1 cellular context compared by ENCODE assay signal in the genomic region with DNA sequence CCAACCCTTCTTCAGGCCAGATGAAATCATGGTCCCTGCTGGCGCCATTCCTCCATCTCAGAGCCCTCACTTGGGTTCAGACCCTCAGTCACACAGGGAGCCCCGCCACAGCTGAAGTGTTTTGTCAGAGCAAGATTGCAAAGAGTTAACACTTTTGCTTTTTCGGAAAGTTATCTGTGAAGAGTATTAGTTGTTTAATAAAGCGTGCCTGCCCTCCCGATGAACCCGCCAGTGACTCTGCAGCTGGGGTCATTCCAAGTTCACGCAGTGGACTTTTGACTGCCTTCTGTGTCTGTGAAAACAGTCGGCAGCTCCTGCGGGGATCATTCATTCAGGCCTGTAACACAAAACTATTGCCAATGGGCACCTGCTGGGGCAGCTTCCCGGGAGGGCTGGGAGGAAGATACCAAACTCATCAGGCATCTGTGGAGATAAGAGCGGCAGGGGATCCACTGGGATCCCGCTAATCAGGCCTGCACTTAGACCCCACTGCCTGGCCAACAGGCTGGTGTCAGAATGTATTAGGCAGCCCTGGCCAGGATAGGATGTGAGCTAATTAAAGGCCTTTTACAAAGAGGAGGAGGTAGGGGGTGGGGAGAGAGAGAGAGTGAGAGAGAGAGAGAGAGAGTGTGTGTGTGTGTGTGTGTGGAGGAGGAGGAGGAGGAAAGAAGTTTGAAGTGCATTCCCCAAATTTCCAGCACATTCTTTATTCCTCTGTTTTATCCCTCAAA.
TF ChIP-seq lines count a peak whose summit lies in the region.

No MANE protein-coding gene starts in this region.

TF ChIP-seq in HepG2, 621 proteins besides CTCF, POLR2A, EP300 and RAD21 (continued from another document and continues in another):
- no peak for TF ChIP-seq AFF4 (CRISPR knock-in tag; IDR thresholded peaks at IDR 0.05)
- no peak for TF ChIP-seq NFATC3 (CRISPR knock-in tag; IDR thresholded peaks at IDR 0.05)
- no peak for TF ChIP-seq CBFB (CRISPR knock-in tag; IDR thresholded peaks at IDR 0.05)
- TF ChIP-seq HOXA5 (CRISPR knock-in tag; IDR thresholded peaks at IDR 0.05), result no peak
- 0 out of 2 replicates have a peak, but pooled peaks have one; percentile 41 for TF ChIP-seq KDM3A (CRISPR knock-in tag; IDR thresholded peaks at IDR 0.05; ENCODE audit: low read depth)
- 0 out of 4 replicates have a peak, but pooled peaks of 1 of the 2 experiments have one; percentile 42 for TF ChIP-seq NR2F1 (CRISPR knock-in tag; IDR thresholded peaks at IDR 0.05)
- 0 out of 2 replicates have a peak, but pooled peaks have one; percentile 39 for TF ChIP-seq HIVEP1 (CRISPR knock-in tag; IDR thresholded peaks at IDR 0.05)
- no peak for TF ChIP-seq JUN (CRISPR knock-in tag; IDR thresholded peaks at IDR 0.05)
- no peak for TF ChIP-seq HNRNPLL (IDR thresholded peaks at IDR 0.05; ENCODE audit: low read depth, low read length, poor library complexity, severe bottlenecking)
- TF ChIP-seq MIXL1 (CRISPR knock-in tag; IDR thresholded peaks at IDR 0.05), result no peak
- TF ChIP-seq, protein P1, sequence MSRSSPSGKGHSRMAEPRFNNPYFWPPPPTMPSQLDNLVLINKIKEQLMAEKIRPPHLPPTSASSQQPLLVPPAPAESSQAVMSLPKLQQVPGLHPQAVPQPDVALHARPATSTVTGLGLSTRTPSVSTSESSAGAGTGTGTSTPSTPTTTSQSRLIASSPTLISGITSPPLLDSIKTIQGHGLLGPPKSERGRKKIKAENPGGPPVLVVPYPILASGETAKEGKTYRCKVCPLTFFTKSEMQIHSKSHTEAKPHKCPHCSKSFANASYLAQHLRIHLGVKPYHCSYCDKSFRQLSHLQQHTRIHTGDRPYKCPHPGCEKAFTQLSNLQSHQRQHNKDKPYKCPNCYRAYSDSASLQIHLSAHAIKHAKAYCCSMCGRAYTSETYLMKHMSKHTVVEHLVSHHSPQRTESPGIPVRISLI (CRISPR knock-in tag; IDR thresholded peaks at IDR 0.05; ENCODE audit: borderline replicate concordance), result no peak
- TF ChIP-seq RARA (CRISPR knock-in tag; IDR thresholded peaks at IDR 0.05), result peak; percentile 100
- no peak for TF ChIP-seq PATZ1 (CRISPR knock-in tag; IDR thresholded peaks at IDR 0.05)
- TF ChIP-seq ZFP36L1 (CRISPR knock-in tag; IDR thresholded peaks at IDR 0.05), result no peak
- no peak for TF ChIP-seq ATRX (CRISPR knock-in tag; IDR thresholded peaks at IDR 0.05; ENCODE audit: borderline replicate concordance)
- no peak for TF ChIP-seq KLF6 (CRISPR knock-in tag; IDR thresholded peaks at IDR 0.05)
- TF ChIP-seq ZNF280B (CRISPR knock-in tag; IDR thresholded peaks at IDR 0.05; ENCODE audit: borderline replicate concordance), result no peak
- TF ChIP-seq RCOR2 (CRISPR knock-in tag; IDR thresholded peaks at IDR 0.05), result no peak; the same call in 1 of the 2 replicates
- TF ChIP-seq CREBL2 (CRISPR knock-in tag; IDR thresholded peaks at IDR 0.05; ENCODE audit: borderline replicate concordance), result no peak
- no peak for TF ChIP-seq ZNF879 (CRISPR knock-in tag; IDR thresholded peaks at IDR 0.05)
- TF ChIP-seq CCDC6 (CRISPR knock-in tag; IDR thresholded peaks at IDR 0.05), result no peak
- no peak for TF ChIP-seq ZNF567 (CRISPR knock-in tag; IDR thresholded peaks at IDR 0.05; ENCODE audit: borderline replicate concordance)
- TF ChIP-seq RELA (CRISPR knock-in tag; IDR thresholded peaks at IDR 0.05), result no peak
- no peak for TF ChIP-seq ZBTB3 (CRISPR knock-in tag; IDR thresholded peaks at IDR 0.05; ENCODE audit: borderline replicate concordance, low read depth)
- peak; percentile 69 for TF ChIP-seq FOSL2 (CRISPR knock-in tag; IDR thresholded peaks at IDR 0.05)
- TF ChIP-seq ZNF256 (CRISPR knock-in tag; conservative IDR thresholded peaks at IDR 0.05), result no peak
- 0 out of 2 replicates have a peak, but pooled peaks have one; percentile 27 for TF ChIP-seq KAT7 (CRISPR knock-in tag; IDR thresholded peaks at IDR 0.05; ENCODE audit: borderline replicate concordance)
- TF ChIP-seq, protein P2, sequence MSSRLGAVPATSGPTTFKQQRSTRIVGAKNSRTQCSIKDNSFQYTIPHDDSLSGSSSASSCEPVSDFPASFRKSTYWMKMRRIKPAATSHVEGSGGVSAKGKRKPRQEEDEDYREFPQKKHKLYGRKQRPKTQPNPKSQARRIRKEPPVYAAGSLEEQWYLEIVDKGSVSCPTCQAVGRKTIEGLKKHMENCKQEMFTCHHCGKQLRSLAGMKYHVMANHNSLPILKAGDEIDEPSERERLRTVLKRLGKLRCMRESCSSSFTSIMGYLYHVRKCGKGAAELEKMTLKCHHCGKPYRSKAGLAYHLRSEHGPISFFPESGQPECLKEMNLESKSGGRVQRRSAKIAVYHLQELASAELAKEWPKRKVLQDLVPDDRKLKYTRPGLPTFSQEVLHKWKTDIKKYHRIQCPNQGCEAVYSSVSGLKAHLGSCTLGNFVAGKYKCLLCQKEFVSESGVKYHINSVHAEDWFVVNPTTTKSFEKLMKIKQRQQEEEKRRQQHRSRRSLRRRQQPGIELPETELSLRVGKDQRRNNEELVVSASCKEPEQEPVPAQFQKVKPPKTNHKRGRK (CRISPR knock-in tag; IDR thresholded peaks at IDR 0.05), result peak; percentile 48; the same call in 1 of the 2 replicates
- TF ChIP-seq, protein P3, sequence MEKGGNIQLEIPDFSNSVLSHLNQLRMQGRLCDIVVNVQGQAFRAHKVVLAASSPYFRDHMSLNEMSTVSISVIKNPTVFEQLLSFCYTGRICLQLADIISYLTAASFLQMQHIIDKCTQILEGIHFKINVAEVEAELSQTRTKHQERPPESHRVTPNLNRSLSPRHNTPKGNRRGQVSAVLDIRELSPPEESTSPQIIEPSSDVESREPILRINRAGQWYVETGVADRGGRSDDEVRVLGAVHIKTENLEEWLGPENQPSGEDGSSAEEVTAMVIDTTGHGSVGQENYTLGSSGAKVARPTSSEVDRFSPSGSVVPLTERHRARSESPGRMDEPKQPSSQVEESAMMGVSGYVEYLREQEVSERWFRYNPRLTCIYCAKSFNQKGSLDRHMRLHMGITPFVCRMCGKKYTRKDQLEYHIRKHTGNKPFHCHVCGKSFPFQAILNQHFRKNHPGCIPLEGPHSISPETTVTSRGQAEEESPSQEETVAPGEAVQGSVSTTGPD (CRISPR knock-in tag; IDR thresholded peaks at IDR 0.05), result no peak
- no peak for TF ChIP-seq ZNF773 (CRISPR knock-in tag; IDR thresholded peaks at IDR 0.05; ENCODE audit: borderline replicate concordance)
- TF ChIP-seq E2F1 (CRISPR knock-in tag; IDR thresholded peaks at IDR 0.05), result no peak
- TF ChIP-seq SOX6 (IDR thresholded peaks at IDR 0.05), result no peak
- peak; percentile 82 for TF ChIP-seq SOX6 (CRISPR knock-in tag; IDR thresholded peaks at IDR 0.05)
- 0 out of 2 replicates have a peak, but pooled peaks have one; percentile 47 for TF ChIP-seq JUND (CRISPR knock-in tag; IDR thresholded peaks at IDR 0.05)
- TF ChIP-seq, protein P4, sequence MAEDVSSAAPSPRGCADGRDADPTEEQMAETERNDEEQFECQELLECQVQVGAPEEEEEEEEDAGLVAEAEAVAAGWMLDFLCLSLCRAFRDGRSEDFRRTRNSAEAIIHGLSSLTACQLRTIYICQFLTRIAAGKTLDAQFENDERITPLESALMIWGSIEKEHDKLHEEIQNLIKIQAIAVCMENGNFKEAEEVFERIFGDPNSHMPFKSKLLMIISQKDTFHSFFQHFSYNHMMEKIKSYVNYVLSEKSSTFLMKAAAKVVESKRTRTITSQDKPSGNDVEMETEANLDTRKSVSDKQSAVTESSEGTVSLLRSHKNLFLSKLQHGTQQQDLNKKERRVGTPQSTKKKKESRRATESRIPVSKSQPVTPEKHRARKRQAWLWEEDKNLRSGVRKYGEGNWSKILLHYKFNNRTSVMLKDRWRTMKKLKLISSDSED (CRISPR knock-in tag; IDR thresholded peaks at IDR 0.05), result no peak
- TF ChIP-seq ZNF577 (CRISPR knock-in tag; IDR thresholded peaks at IDR 0.05; ENCODE audit: borderline replicate concordance, low read depth), result no peak
- no peak for TF ChIP-seq TOE1 (CRISPR knock-in tag; IDR thresholded peaks at IDR 0.05)
- TF ChIP-seq ZNF207 (IDR thresholded peaks at IDR 0.05; ENCODE audit: borderline replicate concordance), result no peak
- no peak for TF ChIP-seq DDIT3 (CRISPR knock-in tag; IDR thresholded peaks at IDR 0.05)
- no peak for TF ChIP-seq ZNF720 (CRISPR knock-in tag; IDR thresholded peaks at IDR 0.05)
- TF ChIP-seq EHMT2 (IDR thresholded peaks at IDR 0.05; ENCODE audit: borderline replicate concordance, low read depth, low read length), result no peak
- no peak for TF ChIP-seq ZNF614 (CRISPR knock-in tag; IDR thresholded peaks at IDR 0.05; ENCODE audit: borderline replicate concordance)
- TF ChIP-seq, protein P5, sequence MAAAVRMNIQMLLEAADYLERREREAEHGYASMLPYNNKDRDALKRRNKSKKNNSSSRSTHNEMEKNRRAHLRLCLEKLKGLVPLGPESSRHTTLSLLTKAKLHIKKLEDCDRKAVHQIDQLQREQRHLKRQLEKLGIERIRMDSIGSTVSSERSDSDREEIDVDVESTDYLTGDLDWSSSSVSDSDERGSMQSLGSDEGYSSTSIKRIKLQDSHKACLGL (CRISPR knock-in tag; IDR thresholded peaks at IDR 0.05), result no peak
- peak; percentile 99 for TF ChIP-seq RXRB (CRISPR knock-in tag; IDR thresholded peaks at IDR 0.05; ENCODE audit: borderline replicate concordance)
- TF ChIP-seq, protein P6, sequence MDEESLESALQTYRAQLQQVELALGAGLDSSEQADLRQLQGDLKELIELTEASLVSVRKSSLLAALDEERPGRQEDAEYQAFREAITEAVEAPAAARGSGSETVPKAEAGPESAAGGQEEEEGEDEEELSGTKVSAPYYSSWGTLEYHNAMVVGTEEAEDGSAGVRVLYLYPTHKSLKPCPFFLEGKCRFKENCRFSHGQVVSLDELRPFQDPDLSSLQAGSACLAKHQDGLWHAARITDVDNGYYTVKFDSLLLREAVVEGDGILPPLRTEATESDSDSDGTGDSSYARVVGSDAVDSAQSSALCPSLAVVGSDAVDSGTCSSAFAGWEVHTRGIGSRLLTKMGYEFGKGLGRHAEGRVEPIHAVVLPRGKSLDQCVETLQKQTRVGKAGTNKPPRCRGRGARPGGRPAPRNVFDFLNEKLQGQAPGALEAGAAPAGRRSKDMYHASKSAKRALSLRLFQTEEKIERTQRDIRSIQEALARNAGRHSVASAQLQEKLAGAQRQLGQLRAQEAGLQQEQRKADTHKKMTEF (CRISPR knock-in tag; IDR thresholded peaks at IDR 0.05), result peak; percentile 73; the same call in 1 of the 2 replicates
